Comparison of ENCODE assay signal across 18 cellular contexts in the genomic region with DNA sequence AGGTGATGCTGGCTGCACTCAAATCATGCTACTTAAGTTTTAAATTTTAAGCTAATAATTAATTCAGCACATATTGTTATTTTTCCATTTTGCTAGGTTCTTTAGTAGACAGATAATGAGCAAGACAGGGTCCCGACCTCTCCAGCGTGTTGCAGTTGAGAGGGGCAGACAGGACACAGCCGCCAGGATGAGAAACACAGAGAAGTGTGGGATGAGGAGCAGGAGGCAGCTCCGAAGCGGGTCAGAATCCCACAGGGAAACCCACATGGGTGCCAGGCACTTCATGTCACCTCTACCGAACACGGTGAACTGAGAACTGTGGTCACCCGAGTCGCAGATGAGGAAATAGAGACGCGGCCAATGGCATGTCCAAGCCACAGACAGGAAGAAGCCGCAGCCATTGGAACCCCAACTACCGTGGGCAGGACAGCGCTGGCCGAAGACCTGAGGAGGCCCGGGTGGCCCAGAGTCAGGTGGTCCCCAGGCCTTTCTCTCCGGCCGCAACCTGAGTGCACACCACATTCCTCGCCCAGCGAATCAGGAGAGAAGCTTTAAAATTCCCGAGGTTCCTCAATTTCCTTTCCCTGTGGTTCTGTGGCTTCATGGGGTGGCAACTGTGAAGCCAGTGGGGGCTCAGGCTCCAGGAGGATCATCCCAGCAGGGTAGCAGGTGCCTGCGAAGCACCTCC.
"Had no signal": no experiment of that assay in that cellular context is flagged by ENCODE, and none has a peak within 500 bp of the region (broad histone marks: within the 10 kb centered on the region; RNA-seq: fewer than 3 reads in every experiment).

No MANE protein-coding gene starts in this region.

- H3K9me3 Mint-ChIP-seq: dendritic cell treated with granulocyte-macrophage colony-stimulating factor and Interleukin-4, amounts not matched to agents 40 ng/mL and 50 ng/mL, for 4 days; nephron progenitor cell had no signal

- ATAC-seq: left lobe of liver, pancreas, SK-N-SH treated with all-trans-retinoic acid at 6 μM for 48 hours had no signal

- H3K27me3 Mint-ChIP-seq: activated naive CD8-positive, alpha-beta T cell; activated T-cell treated with anti-CD3 and anti-CD28 coated beads, Interleukin-2, amount 50 U/mL, for 24 hours; dendritic cell treated with granulocyte-macrophage colony-stimulating factor and Interleukin-4, amounts not matched to agents 40 ng/mL and 50 ng/mL, for 4 days had no signal

- H3K36me3 ChIP-seq: brain microvascular endothelial cell, transverse colon had no signal

- H3K27me3 ChIP-seq: brain microvascular endothelial cell, pancreas, transverse colon had no signal

- DNase-seq: activated CD4-positive, alpha-beta T cell treated with anti-CD3 and anti-CD28 coated beads, Interleukin-2, amount 50 U/mL, for 48 hours; activated T-cell treated with anti-CD3 and anti-CD28 coated beads, Interleukin-2, amount 50 U/mL, for 24 hours; anterior cingulate cortex; brain microvascular endothelial cell; cerebellar nuclear complex; effector memory CD4-positive, alpha-beta T cell; mesendoderm; nephron progenitor cell; SHP77; stimulated activated CD4-positive, alpha-beta T cell treated with anti-CD3 and anti-CD28 coated beads, Interleukin-2, amount 100 ng/mL, for 48 hours; stimulated activated naive CD4-positive, alpha-beta T cell; transverse colon had no signal

- H3K4me3 ChIP-seq: pancreas, transverse colon had no signal

- H3K4me1 ChIP-seq: pancreas, transverse colon had no signal

- H3K27ac ChIP-seq: brain microvascular endothelial cell, epithelial cell of prostate, pancreas, transverse colon had no signal

- H3K27ac Mint-ChIP-seq: activated naive CD8-positive, alpha-beta T cell; activated T-cell treated with anti-CD3 and anti-CD28 coated beads, Interleukin-2, amount 50 U/mL, for 24 hours; dendritic cell treated with granulocyte-macrophage colony-stimulating factor and Interleukin-4, amounts not matched to agents 40 ng/mL and 50 ng/mL, for 4 days; nephron progenitor cell had no signal

- H3K9me3 ChIP-seq: pancreas, transverse colon had no signal

- H3K4me3 Mint-ChIP-seq: activated naive CD8-positive, alpha-beta T cell; activated T-cell treated with anti-CD3 and anti-CD28 coated beads, Interleukin-2, amount 50 U/mL, for 24 hours; dendritic cell treated with granulocyte-macrophage colony-stimulating factor and Interleukin-4, amounts not matched to agents 40 ng/mL and 50 ng/mL, for 4 days; nephron progenitor cell had no signal

- H3K36me3 Mint-ChIP-seq: activated naive CD8-positive, alpha-beta T cell had no signal
